23 cellular contexts compared by ENCODE assay signal in genomic region chr22:23690713-23691112, GRCh38. TPM values are rescaled to one million over a fixed set of nuclear protein-coding genes. Genes with fewer than 3 reads are reported as not detected.
DNase-seq lines count a peak whose midpoint lies in the region; ATAC-seq and TF ChIP-seq lines count a peak whose summit lies in the region.
"Had no signal": no experiment of that assay in that cellular context is flagged by ENCODE, and none has a peak within 500 bp of the region (broad histone marks: within the 10 kb centered on the region; RNA-seq: fewer than 3 reads in every experiment).

Gene RGL4, plus strand, starts transcription at chr22:23691013. Its CDS starts 1,018 bp downstream, at chr22:23692031.

- intact Hi-C loops in testis (cut with DNase I; ENCODE audit: low total_unique reads): no loop called here

- TF ChIP-seq CTCF in GM23338 (conservative IDR thresholded peaks at IDR 0.05; ENCODE audit: low read depth in 2 of 2) (no peak), endothelial cell (IDR thresholded peaks at IDR 0.05; ENCODE audit: unreplicated experiment) (no peak), testis (IDR thresholded peaks at IDR 0.05) (no peak), right atrium auricular region (IDR thresholded peaks at IDR 0.05) (no peak)

- H3K27me3 ChIP-seq in GM23338 (ENCODE audit: insufficient read depth) (no peaks in the 10 kb centered on the region), testis (no peaks in the 10 kb centered on the region), right atrium auricular region (no peaks in the 10 kb centered on the region)
- H3K27me3 ChIP-seq: suprapubic skin had no signal

- no peaks in the 10 kb centered on the region for H3F3A ChIP-seq in GM23338 (replicated peaks; ENCODE audit: low read depth)

- H3K36me3 Mint-ChIP-seq in activated naive CD8-positive, alpha-beta T cell treated with anti-CD3 and anti-CD28 coated beads for 36 hours: peaks cover 6% of the 10 kb centered on the region
- H3K36me3 Mint-ChIP-seq in activated naive CD8-positive, alpha-beta T cell treated with anti-CD3 and anti-CD28 coated beads, Interleukin-2, amount 50 U/mL, for 24 hours (ENCODE audit: low read depth): peaks cover 13% of the 10 kb centered on the region
- H3K36me3 Mint-ChIP-seq in GM23338 (ENCODE audit: low read depth): peaks cover 25% of the 10 kb centered on the region
- peaks cover 33% of the 10 kb centered on the region for H3K36me3 Mint-ChIP-seq in endothelial cell (ENCODE audit: low read depth, unreplicated experiment)

- no peak for DNase-seq in activated naive CD8-positive, alpha-beta T cell treated with anti-CD3 and anti-CD28 coated beads for 36 hours
- DNase-seq in activated naive CD8-positive, alpha-beta T cell treated with anti-CD3 and anti-CD28 coated beads, Interleukin-2, amount 50 U/mL, for 24 hours: no peak
- DNase-seq in GM23338 (ENCODE audit: low spot score): no peak
- DNase-seq in endothelial cell (ENCODE audit: low spot score): no peak
- peak; percentile 3 for DNase-seq in testis
- no peak for DNase-seq in right atrium auricular region (ENCODE audit: low spot score)
- DNase-seq: cortex of kidney; DMS53; GF-D8; KG1; left cardiac atrium; NCI-H146; NCI-H510A treated with DMSO at 0.1 percent for 48 hours; NK-92 treated with Interleukin-12 subunit alpha and Interleukin-12 subunit beta, amount 100 ng/mL, for 24 hours; stimulated activated CD4-positive, alpha-beta T cell treated with anti-CD3 and anti-CD28 coated beads, Interleukin-1b, Interleukin-23, amount 100 ng/mL, for 48 hours; T-helper 9 cell had no signal

- peaks cover 15% of the 10 kb centered on the region for H3K4me1 Mint-ChIP-seq in activated naive CD8-positive, alpha-beta T cell treated with anti-CD3 and anti-CD28 coated beads for 36 hours
- H3K4me1 Mint-ChIP-seq in activated naive CD8-positive, alpha-beta T cell treated with anti-CD3 and anti-CD28 coated beads, Interleukin-2, amount 50 U/mL, for 24 hours: peaks cover 13% of the 10 kb centered on the region
- no peaks in the 10 kb centered on the region for H3K4me1 Mint-ChIP-seq in GM23338
- peaks cover 9% of the 10 kb centered on the region for H3K4me1 Mint-ChIP-seq in endothelial cell (ENCODE audit: unreplicated experiment)
- H3K4me1 Mint-ChIP-seq: WTC11 had no signal

- no peak within 1 kb of the TSS for H3K4me3 Mint-ChIP-seq in activated naive CD8-positive, alpha-beta T cell treated with anti-CD3 and anti-CD28 coated beads for 36 hours
- H3K4me3 Mint-ChIP-seq in activated naive CD8-positive, alpha-beta T cell treated with anti-CD3 and anti-CD28 coated beads, Interleukin-2, amount 50 U/mL, for 24 hours: no peak within 1 kb of the TSS
- H3K4me3 Mint-ChIP-seq in GM23338 (no peak within 1 kb of the TSS), endothelial cell (ENCODE audit: unreplicated experiment) (peak within 1 kb of the TSS; percentile 33)
- H3K4me3 Mint-ChIP-seq: activated T-helper 17 cell treated with anti-CD3 and anti-CD28 coated beads, Interleukin-2, amount 50 U/mL, for 72 hours; WTC11 had no signal

- no peak for TF ChIP-seq POLR2A in testis (IDR thresholded peaks at IDR 0.05)

- ATAC-seq in activated naive CD8-positive, alpha-beta T cell treated with anti-CD3 and anti-CD28 coated beads, Interleukin-2, amount 50 U/mL, for 24 hours: no peak
- ATAC-seq in GM23338 (no peak), HG03159 (IDR thresholded peaks at IDR 0.05; ENCODE audit: unreplicated experiment) (no peak)
- ATAC-seq: activated T-helper 17 cell treated with anti-CD3 and anti-CD28 coated beads, Interleukin-2, amount 50 U/mL, for 72 hours; left cardiac atrium; WTC11 had no signal

- H2AFZ ChIP-seq in GM23338: no peak within 1 kb of the TSS

- H3K4me3 ChIP-seq in GM23338 (no peak within 1 kb of the TSS), testis (no peak within 1 kb of the TSS), right atrium auricular region (no peak within 1 kb of the TSS)
- H3K4me3 ChIP-seq: suprapubic skin had no signal

- H3K36me3 ChIP-seq in GM23338 (ENCODE audit: insufficient read depth) (peaks cover 11% of the 10 kb centered on the region; the same call in 1 of the 2 replicates), testis (ENCODE audit: low read depth, missing control alignments) (no peaks in the 10 kb centered on the region), right atrium auricular region (peaks cover 20% of the 10 kb centered on the region)

- H3K27me3 Mint-ChIP-seq in activated naive CD8-positive, alpha-beta T cell treated with anti-CD3 and anti-CD28 coated beads for 36 hours: no peaks in the 10 kb centered on the region
- no peaks in the 10 kb centered on the region for H3K27me3 Mint-ChIP-seq in activated naive CD8-positive, alpha-beta T cell treated with anti-CD3 and anti-CD28 coated beads, Interleukin-2, amount 50 U/mL, for 24 hours
- H3K27me3 Mint-ChIP-seq in GM23338 (ENCODE audit: insufficient read depth, low read depth, poor library complexity): peaks cover 10% of the 10 kb centered on the region
- peaks cover 3% of the 10 kb centered on the region for H3K27me3 Mint-ChIP-seq in endothelial cell (ENCODE audit: unreplicated experiment)
- H3K27me3 Mint-ChIP-seq: activated T-helper 17 cell treated with anti-CD3 and anti-CD28 coated beads, Interleukin-2, amount 50 U/mL, for 72 hours had no signal

- no peak within 1 kb of the TSS for H3K27ac Mint-ChIP-seq in activated naive CD8-positive, alpha-beta T cell treated with anti-CD3 and anti-CD28 coated beads for 36 hours
- no peak within 1 kb of the TSS for H3K27ac Mint-ChIP-seq in activated naive CD8-positive, alpha-beta T cell treated with anti-CD3 and anti-CD28 coated beads, Interleukin-2, amount 50 U/mL, for 24 hours
- H3K27ac Mint-ChIP-seq in GM23338: 0 out of 2 replicates have a peak within 1 kb of the TSS, but pooled peaks have one; percentile 13
- H3K27ac Mint-ChIP-seq in endothelial cell (ENCODE audit: unreplicated experiment): no peak within 1 kb of the TSS
- H3K27ac Mint-ChIP-seq: activated T-helper 17 cell treated with anti-CD3 and anti-CD28 coated beads, Interleukin-2, amount 50 U/mL, for 72 hours; WTC11 had no signal

- H3K9me2 ChIP-seq in GM23338 (ENCODE audit: insufficient read depth): no peaks in the 10 kb centered on the region

- H3K9me3 ChIP-seq in testis: no peaks in the 10 kb centered on the region
- no peaks in the 10 kb centered on the region for H3K9me3 ChIP-seq in right atrium auricular region
- H3K9me3 ChIP-seq: suprapubic skin had no signal

- peaks cover 3% of the 10 kb centered on the region for H4K20me1 ChIP-seq in GM23338 (replicated peaks; ENCODE audit: insufficient read depth)

- H3K27ac ChIP-seq in GM23338 (ENCODE audit: low read depth) (no peak within 1 kb of the TSS), testis (no peak within 1 kb of the TSS), right atrium auricular region (no peak within 1 kb of the TSS)
- H3K27ac ChIP-seq: suprapubic skin had no signal

- no peak within 1 kb of the TSS for H3K4me2 ChIP-seq in GM23338

- no peaks in the 10 kb centered on the region for H3K79me2 ChIP-seq in GM23338 (replicated peaks; ENCODE audit: insufficient read depth)

- H3K9me3 Mint-ChIP-seq in activated naive CD8-positive, alpha-beta T cell treated with anti-CD3 and anti-CD28 coated beads for 36 hours: no peaks in the 10 kb centered on the region
- no peaks in the 10 kb centered on the region for H3K9me3 Mint-ChIP-seq in activated naive CD8-positive, alpha-beta T cell treated with anti-CD3 and anti-CD28 coated beads, Interleukin-2, amount 50 U/mL, for 24 hours
- H3K9me3 Mint-ChIP-seq in GM23338 (no peaks in the 10 kb centered on the region), endothelial cell (ENCODE audit: unreplicated experiment) (no peaks in the 10 kb centered on the region)
- H3K9me3 Mint-ChIP-seq: activated T-helper 17 cell treated with anti-CD3 and anti-CD28 coated beads, Interleukin-2, amount 50 U/mL, for 72 hours; WTC11 had no signal

- H3K4me1 ChIP-seq in GM23338 (ENCODE audit: insufficient read depth) (no peaks in the 10 kb centered on the region), testis (peaks cover 3% of the 10 kb centered on the region), right atrium auricular region (peaks cover 0 to 9% of the 10 kb centered on the region in 2 donors)
- H3K4me1 ChIP-seq: suprapubic skin had no signal

- 93 to 100% methylated on average over 5 of the region's 5 CpGs for WGBS in testis, 2 donors

RNA-seq across cellular contexts. Expression of gene RGL4, which starts in this region (rescaled TPM):
- 10 to 100 TPM; 17.1 to 17.4 TPM for total RNA-seq in activated naive CD8-positive, alpha-beta T cell treated with anti-CD3 and anti-CD28 coated beads for 36 hours
- total RNA-seq in GM23338 (2014; rRNA removed; shearing (Covaris generic)): not detected in 2 replicates
- polyA plus RNA-seq in GM23338 (2016; fragmentation: Nextera tagmentation; extraction: Ambion mirVana) (0.07 and 0.16 TPM in 2 replicates), testis (ENCODE audit: insufficient read depth, low read depth, low replicate concordance) (10.1 TPM)
- total RNA-seq in endothelial cell (ENCODE audit: unreplicated experiment) (0.15 TPM), testis (1 to 10 TPM; 5.3 to 8.1 TPM), right atrium auricular region (not detected)
- total RNA-seq: HT1080, SK-MEL-5, suprapubic skin, WTC11 had no signal
- polyA plus RNA-seq: neural cell had no signal
